In the genomic region with DNA sequence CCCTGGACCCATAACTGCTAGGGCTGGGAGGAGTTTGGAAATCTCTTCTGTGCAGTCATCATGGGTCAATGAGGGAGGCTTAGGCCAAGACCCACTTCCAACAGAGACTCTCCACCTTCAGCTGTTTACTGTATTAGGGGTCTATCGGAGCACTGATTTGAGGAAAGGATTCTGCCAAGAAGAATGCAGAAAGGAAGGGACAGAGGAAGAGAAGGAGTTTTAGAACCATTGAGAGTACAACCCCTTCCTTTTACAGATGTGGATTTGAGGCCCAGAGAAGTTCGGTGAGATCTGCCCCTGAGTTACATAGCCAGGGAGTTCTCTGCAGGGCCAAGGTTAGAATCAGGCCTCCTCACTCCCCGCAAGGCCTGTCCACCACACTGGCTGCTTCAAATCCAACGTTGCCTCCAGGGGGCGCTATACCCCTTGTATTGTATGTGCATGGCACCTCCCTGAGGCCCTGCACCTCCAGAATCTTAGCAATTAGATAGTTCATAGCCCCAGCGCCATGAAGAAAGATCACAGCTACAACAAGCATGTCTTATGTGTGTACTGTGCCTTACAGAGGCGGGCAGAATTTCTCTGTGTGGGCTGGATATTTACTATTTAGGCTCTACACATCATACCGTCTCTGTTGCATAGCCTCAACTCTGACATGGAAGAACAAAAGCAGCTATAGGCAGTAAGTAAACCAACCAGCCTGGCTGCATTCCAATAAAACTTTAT, we compare ENCODE assay signal across 8 cellular contexts.
DNase-seq lines count a peak whose midpoint lies in the region; ATAC-seq and TF ChIP-seq lines count a peak whose summit lies in the region.

No MANE protein-coding gene starts in this region.

- H3K27ac ChIP-seq in OCI-LY3 (ENCODE audit: low read length) (no peak overlapping the region), neutrophil (no peak overlapping the region), testis (no peak overlapping the region)

- no peaks in the 10 kb centered on the region for H3K9me3 Mint-ChIP-seq in Calu3 (ENCODE audit: low read depth, unreplicated experiment)

- BruUV-seq in Calu3 (replicated peaks; lab: Mats Ljungman, UMichigan), result no TSS peak

- H3K4me2 ChIP-seq in OCI-LY3 (ENCODE audit: low read length), result no peak overlapping the region

- intact Hi-C loops in Calu3 (cut with micrococcal nuclease; ENCODE audit: unreplicated experiment), result loop anchor here (2.0 to 5.0 kb wide), 2 partner anchors 216 to 674 kb away; no protein-coding TSS in a partner anchor
- intact Hi-C loops in testis (cut with DNase I; ENCODE audit: low total_unique reads), result loop anchor here (10.0 kb wide), 1 partner anchor 204 kb away; no protein-coding TSS in a partner anchor

- no peaks in the 10 kb centered on the region for H3K36me3 ChIP-seq in OCI-LY3 (replicated peaks; ENCODE audit: low read depth, low read length)
- H3K36me3 ChIP-seq in neutrophil, result no peaks in the 10 kb centered on the region
- H3K36me3 ChIP-seq in testis (ENCODE audit: low read depth, missing control alignments), result no peaks in the 10 kb centered on the region

- H3K27ac Mint-ChIP-seq in Calu3 (ENCODE audit: unreplicated experiment), result no peak overlapping the region

- H3K36me3 Mint-ChIP-seq in Calu3 (ENCODE audit: insufficient read depth, unreplicated experiment), result peaks cover 3% of the 10 kb centered on the region

- no peaks in the 10 kb centered on the region for H3K27me3 Mint-ChIP-seq in Calu3 (ENCODE audit: unreplicated experiment)

- peak; percentile 93 for TF ChIP-seq CTCF in Calu3 (IDR thresholded peaks at IDR 0.05; ENCODE audit: unreplicated experiment)
- peak; percentile 68 for TF ChIP-seq CTCF in OCI-LY3 (IDR thresholded peaks at IDR 0.05; ENCODE audit: low read depth, low read length)
- peak; percentile 87 for TF ChIP-seq CTCF in fibroblast of mammary gland (conservative IDR thresholded peaks at IDR 0.05; ENCODE audit: control insufficient read depth, insufficient read depth, low read depth, low read length)
- peak; percentile 47 for TF ChIP-seq CTCF in neutrophil (IDR thresholded peaks at IDR 0.05)
- TF ChIP-seq CTCF in testis (IDR thresholded peaks at IDR 0.05), result peak; percentile 89 to 93 (median 89)

- DNase-seq in Calu3, result peak; percentile 94
- DNase-seq in activated T-cell treated with anti-CD3 and anti-CD28 coated beads for 48 hours (ENCODE audit: low read depth), result peak; percentile 68
- DNase-seq in fibroblast of mammary gland (ENCODE audit: low read depth), result peak; percentile 92
- peak; percentile 99 for DNase-seq in testis

- 40 to 48% methylated on average over 6 to 8 of the region's 8 CpGs for WGBS in testis, 2 donors

- no peak for TF ChIP-seq POLR2A in testis (IDR thresholded peaks at IDR 0.05)

- H3K4me3 ChIP-seq in OCI-LY3 (ENCODE audit: low read length) (no peak overlapping the region), fibroblast of mammary gland (ENCODE audit: control insufficient read depth, low read depth, low read length) (no peak overlapping the region), neutrophil (ENCODE audit: low read depth in 1 of 2, low read length in 1 of 2) (no peak overlapping the region), testis (no peak overlapping the region)

- no peak overlapping the region for H3K4me3 Mint-ChIP-seq in Calu3 (ENCODE audit: low read depth, unreplicated experiment)

- H3K4me1 Mint-ChIP-seq in Calu3 (ENCODE audit: low read depth, unreplicated experiment), result peaks cover 28% of the 10 kb centered on the region

- H2AFZ ChIP-seq in OCI-LY3 (ENCODE audit: low read depth, low read length), result no peak overlapping the region

- H3K4me1 ChIP-seq in OCI-LY3 (ENCODE audit: low read length) (no peaks in the 10 kb centered on the region), neutrophil (ENCODE audit: control insufficient read depth in 1 of 2, insufficient read depth in 1 of 2, low read depth in 1 of 2, low read length in 1 of 2) (no peaks in the 10 kb centered on the region), testis (no peaks in the 10 kb centered on the region)

- H3K27me3 ChIP-seq in OCI-LY3 (ENCODE audit: low read depth, low read length), result no peaks in the 10 kb centered on the region
- no peaks in the 10 kb centered on the region for H3K27me3 ChIP-seq in neutrophil
- H3K27me3 ChIP-seq in testis, result no peaks in the 10 kb centered on the region

- no peak overlapping the region for H3K9ac ChIP-seq in OCI-LY3 (ENCODE audit: low read length)

- H3K79me2 ChIP-seq in OCI-LY3 (ENCODE audit: low read length), result no peaks in the 10 kb centered on the region

- CTCF ChIA-PET in Calu3 (lab: Charles Lee), result interaction anchor here (0.7 to 1.1 kb wide), 7 partner anchors 135 to 675 kb away, joined by 3 to 9 read pairs (median 4); no protein-coding TSS in a partner anchor

- ATAC-seq in GM19463 (IDR thresholded peaks at IDR 0.05; ENCODE audit: unreplicated experiment), result peak; percentile 96
- ATAC-seq in HG03565 (IDR thresholded peaks at IDR 0.05; ENCODE audit: unreplicated experiment), result peak; percentile 90

- H3K9me3 ChIP-seq in OCI-LY3 (ENCODE audit: insufficient read depth, low read length), result no peaks in the 10 kb centered on the region
- H3K9me3 ChIP-seq in neutrophil, result no peaks in the 10 kb centered on the region
- H3K9me3 ChIP-seq in testis, result no peaks in the 10 kb centered on the region

- no peaks in the 10 kb centered on the region for H4K20me1 ChIP-seq in OCI-LY3 (ENCODE audit: insufficient read depth, low read length)
